8 cellular contexts compared by ENCODE assay signal in the genomic region with DNA sequence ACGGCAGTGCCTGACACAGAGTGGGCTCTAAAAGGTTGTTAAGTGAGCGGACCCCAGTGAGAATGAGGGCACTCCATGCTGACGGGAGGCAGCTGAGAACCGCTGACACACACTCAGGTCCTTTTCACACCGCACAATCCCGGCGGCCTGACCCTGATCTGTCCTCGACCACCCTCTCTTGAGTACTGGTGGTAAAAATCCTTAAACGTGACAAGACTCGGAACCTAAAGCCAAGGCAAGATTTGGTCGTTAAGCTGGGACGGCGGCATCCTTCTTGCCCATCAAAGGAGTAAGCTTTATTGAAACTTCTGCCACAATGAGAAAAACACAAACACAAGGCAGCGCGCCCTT. TPM values are rescaled to one million over a fixed set of nuclear protein-coding genes. Genes with fewer than 3 reads are reported as not detected.
DNase-seq lines count a peak whose midpoint lies in the region; ATAC-seq and TF ChIP-seq lines count a peak whose summit lies in the region.

No MANE protein-coding gene starts in this region.

- no peaks in the 10 kb centered on the region for H3K9me3 Mint-ChIP-seq in CD4-positive, alpha-beta memory T cell
- no peaks in the 10 kb centered on the region for H3K9me3 Mint-ChIP-seq in activated T-cell treated with anti-CD3 and anti-CD28 coated beads, Interleukin-2, amount 50 U/mL, for 72 hours
- H3K9me3 Mint-ChIP-seq in progenitor cell of endocrine pancreas (ENCODE audit: low read depth), result no peaks in the 10 kb centered on the region

- intact Hi-C loops in CD4-positive, alpha-beta memory T cell (cut with micrococcal nuclease), result loop anchor here (10.0 kb wide), 2 partner anchors 1200 to 1370 kb away; no protein-coding TSS in a partner anchor
- intact Hi-C loops in heart left ventricle (cut with DNase I), result no loop called here

- TF ChIP-seq CTCF in heart left ventricle (IDR thresholded peaks at IDR 0.05), result no peak
- no peak for TF ChIP-seq CTCF in progenitor cell of endocrine pancreas (IDR thresholded peaks at IDR 0.05; ENCODE audit: unreplicated experiment)
- no peak for TF ChIP-seq CTCF in GM13976 (IDR thresholded peaks at IDR 0.05; ENCODE audit: borderline replicate concordance, control extremely low read depth, extremely low read depth, insufficient read depth, missing control alignments)

- CTCF ChIA-PET in CD4-positive, alpha-beta memory T cell (lab: Charles Lee; ENCODE audit: partially characterized antibody), result no interaction called here

- 0 to 2% (median 0%) methylated on average over 15 of the region's 15 CpGs for whole genome bisulfite sequencing in heart left ventricle, 4 donors

- H3K27ac ChIP-seq in CD4-positive, alpha-beta memory T cell (ENCODE audit: low read depth, low read length), result peak overlapping the region; percentile 73
- peak overlapping the region in 11 of 12 donors; percentile 71 to 91 (median 85) for H3K27ac ChIP-seq in heart left ventricle

- H3K4me3 Mint-ChIP-seq in CD4-positive, alpha-beta memory T cell, result peak overlapping the region; percentile 95 to 100 (median 100)
- peak overlapping the region; percentile 87 to 99 for H3K4me3 Mint-ChIP-seq in activated T-cell treated with anti-CD3 and anti-CD28 coated beads, Interleukin-2, amount 50 U/mL, for 72 hours
- peak overlapping the region; percentile 90 for H3K4me3 Mint-ChIP-seq in progenitor cell of endocrine pancreas (ENCODE audit: low read depth)

- H3K4me1 ChIP-seq in CD4-positive, alpha-beta memory T cell (ENCODE audit: insufficient read depth, low read length), result peaks cover 41% of the 10 kb centered on the region
- H3K4me1 ChIP-seq in heart left ventricle, result peaks cover 0 to 34% (median 21%) of the 10 kb centered on the region in 12 donors

- peaks cover 16% of the 10 kb centered on the region for H3K36me3 ChIP-seq in CD4-positive, alpha-beta memory T cell (ENCODE audit: insufficient read depth, low read length)
- peaks cover 0 to 44% (median 32%) of the 10 kb centered on the region in 9 donors for H3K36me3 ChIP-seq in heart left ventricle

- H3K36me3 Mint-ChIP-seq in CD4-positive, alpha-beta memory T cell, result peaks cover 21 to 50% of the 10 kb centered on the region in 2 donors
- H3K36me3 Mint-ChIP-seq in activated T-cell treated with anti-CD3 and anti-CD28 coated beads, Interleukin-2, amount 50 U/mL, for 72 hours (ENCODE audit: insufficient read depth in 2 of 2), result peaks cover 9 to 13% of the 10 kb centered on the region in 2 donors
- peaks cover 5% of the 10 kb centered on the region for H3K36me3 Mint-ChIP-seq in progenitor cell of endocrine pancreas (ENCODE audit: insufficient read depth)

- peak in 3 of 5 donors; percentile 6 to 13 (median 11) for DNase-seq in CD4-positive, alpha-beta memory T cell
- DNase-seq in HK-2 (ENCODE audit: unreplicated experiment) (peak; percentile 23), heart left ventricle (no peak), progenitor cell of endocrine pancreas (ENCODE audit: low spot score, unreplicated experiment) (no peak), GM13976 (ENCODE audit: low spot score) (no peak)
- peak in 1 of 2 donors; percentile 10 for DNase-seq in activated T-cell treated with anti-CD3 and anti-CD28 coated beads, Interleukin-2, amount 50 U/mL, for 72 hours

- H3K27me3 ChIP-seq in CD4-positive, alpha-beta memory T cell (ENCODE audit: insufficient read depth, low read length), result no peaks in the 10 kb centered on the region
- H3K27me3 ChIP-seq in heart left ventricle, result no peaks in the 10 kb centered on the region

- in situ Hi-C loops in GM13976 (cut with MboI; ENCODE audit: low sequenced_read_pairs, unreplicated experiment), result no loop called here

- peak overlapping the region; percentile 74 to 77 for H3K4me3 ChIP-seq in CD4-positive, alpha-beta memory T cell (ENCODE audit: low read length in 2 of 2)
- peak overlapping the region; percentile 77 to 99 (median 92) for H3K4me3 ChIP-seq in heart left ventricle

- peaks cover 37 to 53% (median 43%) of the 10 kb centered on the region in 4 donors for H3K4me1 Mint-ChIP-seq in CD4-positive, alpha-beta memory T cell
- peaks cover 39% of the 10 kb centered on the region for H3K4me1 Mint-ChIP-seq in activated T-cell treated with anti-CD3 and anti-CD28 coated beads, Interleukin-2, amount 50 U/mL, for 72 hours (ENCODE audit: low read depth)
- peaks cover 15% of the 10 kb centered on the region for H3K4me1 Mint-ChIP-seq in progenitor cell of endocrine pancreas (ENCODE audit: low read depth)

- POLR2A ChIA-PET in CD4-positive, alpha-beta memory T cell (lab: Charles Lee; ENCODE audit: partially characterized antibody), result interaction anchor here (1.0 to 1.3 kb wide), 2 partner anchors 9 to 1492 kb away, joined by 3 to 7 read pairs; partner anchors contain the start of gene RTTN

- TF ChIP-seq POLR2A in heart left ventricle (IDR thresholded peaks at IDR 0.05), result no peak

- H3K27me3 Mint-ChIP-seq in CD4-positive, alpha-beta memory T cell, result no peaks in the 10 kb centered on the region
- no peaks in the 10 kb centered on the region for H3K27me3 Mint-ChIP-seq in activated T-cell treated with anti-CD3 and anti-CD28 coated beads, Interleukin-2, amount 50 U/mL, for 72 hours (ENCODE audit: low read depth)
- no peaks in the 10 kb centered on the region for H3K27me3 Mint-ChIP-seq in progenitor cell of endocrine pancreas

- peak; percentile 5 for ATAC-seq in GM19397 (IDR thresholded peaks at IDR 0.05; ENCODE audit: unreplicated experiment)
- peak; percentile 5 to 18 for ATAC-seq in activated T-cell treated with anti-CD3 and anti-CD28 coated beads, Interleukin-2, amount 50 U/mL, for 72 hours (replicated peaks in 1 of 2)
- peak in 3 of 4 donors; percentile 12 to 39 (median 29) for ATAC-seq in heart left ventricle
- no peak for ATAC-seq in GM18861 (IDR thresholded peaks at IDR 0.05; ENCODE audit: unreplicated experiment)

- no peaks in the 10 kb centered on the region for H3K9me3 ChIP-seq in CD4-positive, alpha-beta memory T cell (ENCODE audit: control insufficient read depth in 1 of 2, low read length in 2 of 2)
- H3K9me3 ChIP-seq in heart left ventricle, result no peaks in the 10 kb centered on the region

- H3K27ac Mint-ChIP-seq in CD4-positive, alpha-beta memory T cell, result peak overlapping the region; percentile 47 to 99 (median 89)
- peak overlapping the region; percentile 96 for H3K27ac Mint-ChIP-seq in activated T-cell treated with anti-CD3 and anti-CD28 coated beads, Interleukin-2, amount 50 U/mL, for 72 hours
- peak overlapping the region; percentile 84 for H3K27ac Mint-ChIP-seq in progenitor cell of endocrine pancreas

RNA-seq across cellular contexts. Expression of gene TMX3, which starts 0.6 kb away (rescaled TPM):
- total RNA-seq in CD4-positive, alpha-beta memory T cell, result 10 to 100 TPM; 67.1 to 73.6 TPM
- 10 to 100 TPM; 19.2 to 20.4 TPM for polyA plus RNA-seq in CD4-positive, alpha-beta memory T cell
- total RNA-seq in activated T-cell treated with anti-CD3 and anti-CD28 coated beads, Interleukin-2, amount 50 U/mL, for 72 hours, result 10 to 100 TPM; 69.5 to 79.6 TPM
- total RNA-seq in heart left ventricle (10 to 100 TPM; 20.0 to 39.0 (median 31.7) TPM), progenitor cell of endocrine pancreas (40.4 and 40.9 TPM in 2 replicates)
- 10 to 100 TPM; 13.0 to 25.3 TPM for polyA plus RNA-seq in heart left ventricle

Comparison
In these comparisons a context has a peak if more than half of its experiments do, and no peak if none do; other contexts are left out.
1. DNase-seq: peak in CD4-positive, alpha-beta memory T cell (3 of 5) and HK-2 (single experiment); none in heart left ventricle (0 of 5), progenitor cell of endocrine pancreas (single experiment) and GM13976 (single experiment).
2. Peak in every context shown above with its lines, with median percentiles within 50 percentile points of each other: H3K27ac Mint-ChIP-seq and H3K4me3 Mint-ChIP-seq.